Comparison of ENCODE assay signal across 8 cellular contexts in the genomic region with DNA sequence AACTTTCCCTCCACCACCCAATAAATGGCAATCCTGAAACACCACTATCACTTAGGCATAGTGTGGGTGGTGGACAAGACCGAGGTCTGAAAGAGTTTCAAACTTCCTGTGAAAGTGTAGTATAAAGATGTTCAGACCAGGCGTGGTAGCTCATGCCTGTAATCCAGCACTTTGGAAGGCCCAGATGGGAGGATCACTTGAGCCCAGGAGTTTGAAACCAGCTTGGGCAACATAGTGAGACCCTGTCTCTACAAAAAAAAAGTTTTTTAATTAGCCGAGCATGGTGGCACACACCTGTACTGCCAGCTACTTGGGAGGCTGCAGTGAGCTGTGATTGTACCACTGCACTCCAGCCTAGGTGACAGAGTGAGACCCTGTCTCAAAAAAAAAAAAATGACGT.
A peak's percentile ranks its signal among the peaks of the same experiment; 100 is the strongest.
DNase-seq lines count a peak whose midpoint lies in the region; ATAC-seq, FAIRE-seq and TF ChIP-seq lines count a peak whose summit lies in the region.
"Not testable (repeated sequence)": the region's sequence is repeated elsewhere in the genome, so short reads cannot be mapped to it uniquely, and the experiment has no call there.

No MANE protein-coding gene starts in this region.

- not testable (repeated sequence) for TF ChIP-seq POLR2A in K562 (conservative IDR thresholded peaks at IDR 0.05); HepG2 (IDR thresholded peaks at IDR 0.05; ENCODE audit: insufficient read depth in 1 of 2, low read depth in 2 of 2, low read length in 2 of 2)

- intact Hi-C loops in K562 (cut with micrococcal nuclease); HepG2 (cut with micrococcal nuclease; ENCODE audit: unreplicated experiment): not testable (repeated sequence)

- not testable (repeated sequence) for H3K9me3 ChIP-seq in K562 (replicated peaks; ENCODE audit: control insufficient read depth, insufficient read depth, low read depth, low read length); HepG2 (ENCODE audit: low read length)

- H3K4me3 Mint-ChIP-seq in activated CD8-positive, alpha-beta T cell treated with anti-CD3 and anti-CD28 coated beads, Interleukin-2, amount 10 ng/mL, durations not matched to agents 7 days and 5 days, result not testable (repeated sequence)

- H3K4me3 ChIP-seq in K562; HepG2 (replicated peaks in 1 of 3; ENCODE audit: insufficient read depth in 1 of 3, low read depth in 2 of 3, low read length in 3 of 3): not testable (repeated sequence)

- CTCF ChIA-PET in activated CD8-positive, alpha-beta T cell treated with anti-CD3 and anti-CD28 coated beads, Interleukin-2, amount 10 ng/mL, durations not matched to agents 7 days and 5 days (lab: Charles Lee), result interaction anchor here (1.2 to 1.5 kb wide), 2 partner anchors 23 to 73 kb away, joined by 3 to 13 read pairs; no protein-coding TSS in a partner anchor
- CTCF ChIA-PET in K562 (lab: Yijun Ruan, JAX; ENCODE audit: low intra/inter-chr PET ratio); HepG2 (lab: Yijun Ruan, JAX; ENCODE audit: low intra/inter-chr PET ratio, low total read pairs): not testable (repeated sequence)

- H3K36me3 ChIP-seq in K562 (ENCODE audit: control insufficient read depth, insufficient read depth, low read length); HepG2 (replicated peaks in 1 of 2; ENCODE audit: control insufficient read depth in 1 of 2, insufficient read depth in 2 of 2, low read length in 2 of 2): not testable (repeated sequence)

- not testable (repeated sequence) for H3K4me1 ChIP-seq in K562 (replicated peaks in 1 of 2; ENCODE audit: control insufficient read depth in 2 of 2, insufficient read depth in 2 of 2, low read length in 2 of 2)
- peaks cover 20% of the 10 kb centered on the region for H3K4me1 ChIP-seq in HepG2 (ENCODE audit: insufficient read depth, low read length)

- 4% methylated on average over 4 of the region's 4 CpGs for WGBS in K562 (ENCODE audit: insufficient coverage, low coverage, missing lambda C conversion rate)
- 12% methylated on average over 4 of the region's 4 CpGs for WGBS in HepG2 (ENCODE audit: low lambda C conversion rate)

- not testable (repeated sequence) for TF ChIP-seq RAD21 in K562 (CRISPR knock-in tag; conservative IDR thresholded peaks at IDR 0.05 in 1 of 2, IDR thresholded peaks at IDR 0.05 in 1 of 2); HepG2 (CRISPR knock-in tag; IDR thresholded peaks at IDR 0.05)

- BruUV-seq in K562 (replicated peaks; lab: Mats Ljungman, UMichigan); HepG2 (replicated peaks; lab: Mats Ljungman, UMichigan): not testable (repeated sequence)

- H4K20me1 ChIP-seq in K562 (replicated peaks; ENCODE audit: control insufficient read depth, insufficient read depth, low read length); HepG2 (ENCODE audit: insufficient read depth, low read length): not testable (repeated sequence)

- not testable (repeated sequence) for H2AFZ ChIP-seq in K562 (ENCODE audit: low read depth, low read length); HepG2 (ENCODE audit: low read length)

- POLR2A ChIA-PET in activated CD8-positive, alpha-beta T cell treated with anti-CD3 and anti-CD28 coated beads, Interleukin-2, amount 10 ng/mL, durations not matched to agents 7 days and 5 days (lab: Charles Lee), result not testable (repeated sequence)
- POLR2A ChIA-PET in K562 (lab: Yijun Ruan, JAX) (interaction anchor here (0.6 to 2.7 kb wide), 5 partner anchors 11 to 1264 kb away, joined by 3 to 10 read pairs (median 3); no protein-coding TSS in a partner anchor), HepG2 (lab: Yijun Ruan, JAX) (interaction anchor here (1.5 kb wide), 1 partner anchor 62 kb away, joined by 3 read pairs; a partner anchor contains a TSS)

- not testable (repeated sequence) for H3K36me3 Mint-ChIP-seq in activated CD8-positive, alpha-beta T cell treated with anti-CD3 and anti-CD28 coated beads, Interleukin-2, amount 10 ng/mL, durations not matched to agents 7 days and 5 days (ENCODE audit: low read depth)

- TF ChIP-seq CTCF in K562 (IDR thresholded peaks at IDR 0.05 in 2 of 3, conservative IDR thresholded peaks at IDR 0.05 in 1 of 3; ENCODE audit: insufficient read depth in 2 of 3, low read depth in 1 of 3, low read length in 3 of 3); HepG2 (CRISPR knock-in tag; IDR thresholded peaks at IDR 0.05): not testable (repeated sequence)

- H3K27ac ChIP-seq in K562 (ENCODE audit: extremely low read depth, low read depth, low read length); HepG2 (ENCODE audit: extremely low read length, insufficient read depth, low read length): not testable (repeated sequence)

- H3K27me3 Mint-ChIP-seq in activated CD8-positive, alpha-beta T cell treated with anti-CD3 and anti-CD28 coated beads, Interleukin-2, amount 10 ng/mL, durations not matched to agents 7 days and 5 days (ENCODE audit: low read depth), result not testable (repeated sequence)

- FAIRE-seq in K562 (lab: Jason Lieb, UNC); HepG2 (lab: Jason Lieb, UNC): not testable (repeated sequence)

- not testable (repeated sequence) for H3K27ac Mint-ChIP-seq in activated CD8-positive, alpha-beta T cell treated with anti-CD3 and anti-CD28 coated beads, Interleukin-2, amount 10 ng/mL, durations not matched to agents 7 days and 5 days

- not testable (repeated sequence) for H3K9me1 ChIP-seq in K562 (ENCODE audit: control insufficient read depth, insufficient read depth, low read length)

- H3K79me2 ChIP-seq in K562 (ENCODE audit: control insufficient read depth, insufficient read depth, low read length); HepG2 (ENCODE audit: insufficient read depth, low read length): not testable (repeated sequence)

- H3K4me1 Mint-ChIP-seq in activated CD8-positive, alpha-beta T cell treated with anti-CD3 and anti-CD28 coated beads, Interleukin-2, amount 10 ng/mL, durations not matched to agents 7 days and 5 days (ENCODE audit: low read depth), result not testable (repeated sequence)

- not testable (repeated sequence) for H3K9me3 Mint-ChIP-seq in activated CD8-positive, alpha-beta T cell treated with anti-CD3 and anti-CD28 coated beads, Interleukin-2, amount 10 ng/mL, durations not matched to agents 7 days and 5 days (ENCODE audit: insufficient read depth)

- TF ChIP-seq EP300 in K562 (IDR thresholded peaks at IDR 0.05; ENCODE audit: low read length); HepG2 (IDR thresholded peaks at IDR 0.05; ENCODE audit: low read depth in 2 of 2, low read length in 2 of 2); HepG2 (CRISPR knock-in tag; IDR thresholded peaks at IDR 0.05; ENCODE audit: borderline replicate concordance): not testable (repeated sequence)

- not testable (repeated sequence) for H3K4me2 ChIP-seq in K562 (ENCODE audit: insufficient read depth, low read length); HepG2 (ENCODE audit: low read depth, low read length)

- in situ Hi-C loops in ACHN (cut with HindIII; ENCODE audit: low pct_ligation_motif_present, low pct_unique_long_range_greater_than_20kb, low sequenced_read_pairs); K562 (cut with MboI); HepG2 (cut with HindIII; ENCODE audit: extremely low pct_ligation_motif_present, low pct_unique_long_range_greater_than_20kb): not testable (repeated sequence)

- peak; percentile 31 for ATAC-seq in activated CD8-positive, alpha-beta T cell treated with anti-CD3 and anti-CD28 coated beads, Interleukin-2, amount 10 ng/mL, durations not matched to agents 7 days and 5 days
- ATAC-seq in K562, result peak; percentile 26; the same call in 2 of the 3 replicates
- peak; percentile 54 for ATAC-seq in HepG2

- peak; percentile 23 for DNase-seq in ACHN
- peak; percentile 23 for DNase-seq in EL
- peak; percentile 58 for DNase-seq in NAMALWA (ENCODE audit: low spot score)
- peak; percentile 45 for DNase-seq in SK-N-DZ (ENCODE audit: low spot score)
- not testable (repeated sequence) for DNase-seq in activated CD8-positive, alpha-beta T cell treated with anti-CD3 and anti-CD28 coated beads, Interleukin-2, amount 10 ng/mL, durations not matched to agents 7 days and 5 days; K562 (ENCODE audit: extremely low read depth in 1 of 4, low spot score in 3 of 4); HepG2 (ENCODE audit: low spot score)
- DNase-seq in retina, result peak; percentile 61

- peaks cover 23 to 44% of the 10 kb centered on the region in 2 experiments for H3K27me3 ChIP-seq in K562 (ENCODE audit: control insufficient read depth in 2 of 2, insufficient read depth in 2 of 2, low read length in 2 of 2)
- not testable (repeated sequence) for H3K27me3 ChIP-seq in HepG2 (ENCODE audit: control insufficient read depth in 1 of 2, insufficient read depth in 2 of 2, low read length in 2 of 2)

- H3K9ac ChIP-seq in K562 (ENCODE audit: insufficient read depth in 1 of 2, low read depth in 2 of 2, low read length in 2 of 2); HepG2 (ENCODE audit: insufficient read depth, low read depth, low read length): not testable (repeated sequence)

TF ChIP-seq in K562, 482 proteins besides CTCF, POLR2A, EP300 and RAD21:
- peak; percentile 71 for TF ChIP-seq ZNF121 (CRISPR knock-in tag; conservative IDR thresholded peaks at IDR 0.05)

TF ChIP-seq in HepG2, 621 proteins besides CTCF, POLR2A, EP300 and RAD21 (continues in another document):
- TF ChIP-seq, protein P1, sequence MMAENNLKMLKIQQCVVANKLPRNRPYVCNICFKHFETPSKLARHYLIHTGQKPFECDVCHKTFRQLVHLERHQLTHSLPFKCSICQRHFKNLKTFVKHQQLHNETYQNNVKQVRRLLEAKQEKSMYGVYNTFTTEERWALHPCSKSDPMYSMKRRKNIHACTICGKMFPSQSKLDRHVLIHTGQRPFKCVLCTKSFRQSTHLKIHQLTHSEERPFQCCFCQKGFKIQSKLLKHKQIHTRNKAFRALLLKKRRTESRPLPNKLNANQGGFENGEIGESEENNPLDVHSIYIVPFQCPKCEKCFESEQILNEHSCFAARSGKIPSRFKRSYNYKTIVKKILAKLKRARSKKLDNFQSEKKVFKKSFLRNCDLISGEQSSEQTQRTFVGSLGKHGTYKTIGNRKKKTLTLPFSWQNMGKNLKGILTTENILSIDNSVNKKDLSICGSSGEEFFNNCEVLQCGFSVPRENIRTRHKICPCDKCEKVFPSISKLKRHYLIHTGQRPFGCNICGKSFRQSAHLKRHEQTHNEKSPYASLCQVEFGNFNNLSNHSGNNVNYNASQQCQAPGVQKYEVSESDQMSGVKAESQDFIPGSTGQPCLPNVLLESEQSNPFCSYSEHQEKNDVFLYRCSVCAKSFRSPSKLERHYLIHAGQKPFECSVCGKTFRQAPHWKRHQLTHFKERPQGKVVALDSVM (CRISPR knock-in tag; IDR thresholded peaks at IDR 0.05), result peak; percentile 23; the same call in 1 of the 2 replicates
- TF ChIP-seq ZNF121 (CRISPR knock-in tag; IDR thresholded peaks at IDR 0.05) (peak; percentile 71), ZNF3 (CRISPR knock-in tag; IDR thresholded peaks at IDR 0.05) (peak; percentile 80), ZNF460 (CRISPR knock-in tag; IDR thresholded peaks at IDR 0.05; ENCODE audit: borderline replicate concordance) (peak; percentile 95)
